ENCODE assay signal across 16 cellular contexts in the genomic region with DNA sequence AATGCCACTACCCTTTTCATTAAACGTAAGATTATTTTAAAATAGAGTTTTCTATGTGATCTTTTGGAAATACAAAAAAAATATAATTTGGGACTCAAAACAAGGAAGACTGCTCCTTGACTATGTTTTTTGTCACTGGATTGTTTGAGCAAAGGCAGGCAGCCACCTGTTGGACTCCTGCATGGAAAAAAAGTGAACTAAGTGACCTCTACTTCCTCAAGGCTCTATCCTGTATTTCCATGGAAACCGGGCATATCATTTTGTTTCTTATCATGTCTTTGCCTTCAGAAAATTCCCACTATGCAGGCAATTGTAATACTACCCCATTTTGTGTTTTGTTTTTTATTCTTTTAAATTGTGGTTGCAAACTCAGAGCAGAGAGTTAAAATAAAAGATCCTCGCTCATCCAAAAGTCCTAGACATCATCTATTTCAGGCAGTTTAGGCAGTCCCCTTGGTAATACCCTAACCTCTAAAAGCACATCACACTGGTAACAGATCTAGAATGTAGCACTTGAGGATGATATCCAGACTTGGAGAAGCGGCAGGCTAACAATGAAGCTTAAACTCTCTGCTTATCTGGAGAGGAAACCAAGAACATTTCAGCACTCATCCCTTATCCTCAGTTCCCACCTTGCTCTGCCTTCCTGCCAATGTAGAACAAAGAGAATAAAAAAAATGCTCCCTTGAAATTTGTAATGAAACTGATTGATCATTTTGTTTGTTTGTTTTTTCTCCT.
DNase-seq lines count a peak whose midpoint lies in the region; ATAC-seq and TF ChIP-seq lines count a peak whose summit lies in the region.
"Had no signal": no experiment of that assay in that cellular context is flagged by ENCODE, and none has a peak within 500 bp of the region (broad histone marks: within the 10 kb centered on the region; RNA-seq: fewer than 3 reads in every experiment).

No MANE protein-coding gene starts in this region.

- no peak for TF ChIP-seq POLR2A in GM18505 (IDR thresholded peaks at IDR 0.05; ENCODE audit: borderline replicate concordance, extremely low read depth, insufficient read depth, insufficient read length)

- no peak overlapping the region for H3K4ac ChIP-seq in mesendoderm (ENCODE audit: low read depth, low read length)

- intact Hi-C loops in activated B cell treated with CpG ODN at 0.5 μM for 24 hours (cut with micrococcal nuclease), result no loop called here

- no peak overlapping the region for H2BK120ac ChIP-seq in mesendoderm (ENCODE audit: low read depth, low read length)

- H3K4me3 ChIP-seq in mesendoderm (ENCODE audit: low read length), result no peak overlapping the region

- CTCF ChIA-PET in activated B cell treated with CpG ODN at 0.5 μM for 24 hours (lab: Charles Lee), result no interaction called here

- peaks cover 79% of the 10 kb centered on the region for H3K36me3 Mint-ChIP-seq in activated B cell treated with CpG ODN at 0.5 μM for 24 hours (ENCODE audit: low read depth)

- H3K4me1 ChIP-seq in mesendoderm (ENCODE audit: control insufficient read depth, low read depth, low read length), result no peaks in the 10 kb centered on the region

- H2AK5ac ChIP-seq in mesendoderm (ENCODE audit: low read length), result no peak overlapping the region

- no peak for TF ChIP-seq CTCF in activated B cell treated with CpG ODN at 0.5 μM for 24 hours (IDR thresholded peaks at IDR 0.05)

- peaks cover 44% of the 10 kb centered on the region for H3K4me1 Mint-ChIP-seq in activated B cell treated with CpG ODN at 0.5 μM for 24 hours

- H3K79me1 ChIP-seq in mesendoderm (ENCODE audit: low read length), result no peaks in the 10 kb centered on the region

- H3K18ac ChIP-seq in mesendoderm (ENCODE audit: low read length), result peak overlapping the region; percentile 60

- no peak overlapping the region for H3K56ac ChIP-seq in mesendoderm (ENCODE audit: low read length)

- no peaks in the 10 kb centered on the region for H3K27me3 ChIP-seq in mesendoderm (ENCODE audit: insufficient read depth, low read length, poor library complexity)

- no peak overlapping the region for H3K4me2 ChIP-seq in mesendoderm (ENCODE audit: low read length)

- no peak overlapping the region for H2BK15ac ChIP-seq in mesendoderm (replicated peaks; ENCODE audit: low read depth)

- no peak overlapping the region for H2BK5ac ChIP-seq in mesendoderm (ENCODE audit: low read length)

- no peak overlapping the region for H3K9ac ChIP-seq in mesendoderm (ENCODE audit: low read length)

- no peak overlapping the region for H3K27ac ChIP-seq in mesendoderm (ENCODE audit: low read depth, low read length)
- H3K27ac ChIP-seq: HL-60 had no signal

- H3K9me3 Mint-ChIP-seq in activated B cell treated with CpG ODN at 0.5 μM for 24 hours, result no peaks in the 10 kb centered on the region

- H3K27ac Mint-ChIP-seq in activated B cell treated with CpG ODN at 0.5 μM for 24 hours, result peak overlapping the region; percentile 50

- POLR2A ChIA-PET in activated B cell treated with CpG ODN at 0.5 μM for 24 hours (lab: Charles Lee), result interaction anchor here (0.5 kb wide), 1 partner anchor 164 kb away, joined by 5 read pairs; no protein-coding TSS in a partner anchor

- no peaks in the 10 kb centered on the region for H3K27me3 Mint-ChIP-seq in activated B cell treated with CpG ODN at 0.5 μM for 24 hours

- ATAC-seq in activated B cell treated with CpG ODN at 0.5 μM for 24 hours (ENCODE audit: low read depth), result no peak
- ATAC-seq in GM18505 (IDR thresholded peaks at IDR 0.05; ENCODE audit: unreplicated experiment), result no peak
- no peak for ATAC-seq in GM21390 (IDR thresholded peaks at IDR 0.05; ENCODE audit: unreplicated experiment)
- ATAC-seq: Right ventricle myocardium inferior had no signal

- no peaks in the 10 kb centered on the region for H3K79me2 ChIP-seq in mesendoderm (ENCODE audit: control insufficient read depth, insufficient read depth, low read length)

- DNase-seq in NCI-H146 (lab: John Stamatoyannopoulos, UW), result peak; percentile 4
- DNase-seq in NCI-H146 treated with DMSO at 0.1 percent for 48 hours (lab: John Stamatoyannopoulos, UW; ENCODE audit: unreplicated experiment), result no peak
- no peak for DNase-seq in activated B cell treated with CpG ODN at 0.5 μM for 24 hours
- DNase-seq in mesendoderm, result peak; percentile 56
- DNase-seq in NCI-H748 treated with DMSO at 0.1 percent for 48 hours (lab: John Stamatoyannopoulos, UW), result no peak
- no peak for DNase-seq in stimulated activated CD4-positive, alpha-beta T cell treated with anti-CD3 and anti-CD28 coated beads, Interleukin-4, amount 100 ng/mL, for 1 hour
- DNase-seq: 8988T, Caco-2, NCI-H1436, NCI-H2029 treated with DMSO at 0.1 percent for 48 hours, NCI-H2171, NCI-H526 had no signal

- H3K23ac ChIP-seq in mesendoderm (ENCODE audit: low read length), result no peak overlapping the region

- H3K4me3 Mint-ChIP-seq in activated B cell treated with CpG ODN at 0.5 μM for 24 hours, result no peak overlapping the region

- WGBS in mesendoderm (ENCODE audit: extremely low coverage, insufficient coverage, low lambda C conversion rate), result no CpG with 5 or more reads among the region's 4 CpGs

- no peaks in the 10 kb centered on the region for H3K36me3 ChIP-seq in mesendoderm (ENCODE audit: control insufficient read depth, insufficient read depth, low read length)

- H4K8ac ChIP-seq in mesendoderm (ENCODE audit: low read depth, low read length), result no peak overlapping the region

- H4K5ac ChIP-seq in mesendoderm (ENCODE audit: low read length), result no peak overlapping the region

Comparison
In these comparisons a context has a peak if more than half of its experiments do, and no peak if none do; other contexts are left out.
1. DNase-seq: peak in NCI-H146 (single experiment) and mesendoderm (single experiment); none in NCI-H146 treated with DMSO at 0.1 percent for 48 hours (single experiment), activated B cell treated with CpG ODN at 0.5 μM for 24 hours (single experiment), NCI-H748 treated with DMSO at 0.1 percent for 48 hours (single experiment) and stimulated activated CD4-positive, alpha-beta T cell treated with anti-CD3 and anti-CD28 coated beads, Interleukin-4, amount 100 ng/mL, for 1 hour (single experiment).